Comparison of ENCODE assay signal across 15 cellular contexts in the genomic region with DNA sequence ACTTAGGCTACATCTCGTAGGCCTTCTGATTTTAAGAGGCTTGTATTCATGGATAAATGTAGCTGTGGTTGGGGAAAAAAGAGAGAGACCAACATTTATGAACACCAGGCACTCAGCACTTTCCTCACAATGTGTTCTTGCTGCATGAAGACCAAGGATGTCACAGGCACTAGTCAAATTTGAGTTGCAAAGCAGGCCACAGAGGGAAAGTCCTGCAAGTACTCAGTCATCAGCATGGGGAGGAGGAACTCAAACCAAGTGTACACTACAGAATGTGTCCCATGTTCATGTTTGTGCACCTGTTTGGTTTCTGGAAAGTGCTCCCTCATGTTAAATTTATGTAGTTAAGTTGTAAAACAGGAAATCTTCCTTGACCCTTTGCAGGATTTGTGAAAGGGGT. TPM values are rescaled to one million over a fixed set of nuclear protein-coding genes. Genes with fewer than 3 reads are reported as not detected.
DNase-seq lines count a peak whose midpoint lies in the region; ATAC-seq, FAIRE-seq and TF ChIP-seq lines count a peak whose summit lies in the region.
"Had no signal": no experiment of that assay in that cellular context is flagged by ENCODE, and none has a peak within 500 bp of the region (broad histone marks: within the 10 kb centered on the region; RNA-seq: fewer than 3 reads in every experiment).

No MANE protein-coding gene starts in this region.

- no peak overlapping the region for H3K4me3 Mint-ChIP-seq in T-cell
- no peak overlapping the region for H3K4me3 Mint-ChIP-seq in osteocyte (ENCODE audit: unreplicated experiment)
- H3K4me3 Mint-ChIP-seq: activated T-helper 1 cell treated with anti-CD3 and anti-CD28 coated beads, Interleukin-12 subunit alpha, Interleukin-12 subunit beta, Interleukin-2, Interleukin-4 antibody, amounts not matched to agents 30 ng/mL and 10 ng/mL and 1 ng/mL, durations not matched to agents 14 hours and 24 hours and 36 hours; CD4-positive, alpha-beta T cell; WTC11 had no signal

- H3K27ac Mint-ChIP-seq in T-cell (no peak overlapping the region), osteocyte (ENCODE audit: unreplicated experiment) (no peak overlapping the region)
- H3K27ac Mint-ChIP-seq: activated T-helper 1 cell treated with anti-CD3 and anti-CD28 coated beads, Interleukin-12 subunit alpha, Interleukin-12 subunit beta, Interleukin-2, Interleukin-4 antibody, amounts not matched to agents 30 ng/mL and 10 ng/mL and 1 ng/mL, durations not matched to agents 14 hours and 24 hours and 36 hours; CD4-positive, alpha-beta T cell; WTC11 had no signal

- H3K9me3 Mint-ChIP-seq in T-cell (no peaks in the 10 kb centered on the region), osteocyte (ENCODE audit: unreplicated experiment) (no peaks in the 10 kb centered on the region)
- H3K9me3 Mint-ChIP-seq: activated T-helper 1 cell treated with anti-CD3 and anti-CD28 coated beads, Interleukin-12 subunit alpha, Interleukin-12 subunit beta, Interleukin-2, Interleukin-4 antibody, amounts not matched to agents 30 ng/mL and 10 ng/mL and 1 ng/mL, durations not matched to agents 14 hours and 24 hours and 36 hours; CD4-positive, alpha-beta T cell; WTC11 had no signal

- peaks cover 11 to 21% of the 10 kb centered on the region in 2 experiments for H3K27me3 ChIP-seq in K562 (ENCODE audit: control insufficient read depth in 2 of 2, insufficient read depth in 2 of 2, low read length in 2 of 2)
- no peaks in the 10 kb centered on the region for H3K27me3 ChIP-seq in left lung

- no peak overlapping the region for H3K4me2 ChIP-seq in K562 (ENCODE audit: insufficient read depth, low read length)

- no peak overlapping the region for H3K9ac ChIP-seq in K562 (ENCODE audit: insufficient read depth in 1 of 2, low read depth in 2 of 2, low read length in 2 of 2)

- H3K4me1 Mint-ChIP-seq in T-cell (no peaks in the 10 kb centered on the region), osteocyte (ENCODE audit: unreplicated experiment) (peaks cover 8% of the 10 kb centered on the region)

- DNase-seq in K562 (ENCODE audit: extremely low read depth in 1 of 4, low spot score in 3 of 4) (no peak), T-cell (no peak), osteocyte (ENCODE audit: extremely low spot score, unreplicated experiment) (no peak), left lung (no peak), NCI-H2227 treated with DMSO at 0.1 percent for 48 hours (lab: John Stamatoyannopoulos, UW) (no peak)
- DNase-seq: CD4-positive, alpha-beta T cell; effector CD8-positive, alpha-beta T cell; nucleus accumbens; SHP77; stimulated activated CD4-positive, alpha-beta T cell treated with anti-CD3 and anti-CD28 coated beads, Interleukin-12 subunit alpha, Interleukin-12 subunit beta, amount 100 ng/mL, for 4 hours had no signal

- no peak overlapping the region for H2AFZ ChIP-seq in K562 (ENCODE audit: low read depth, low read length)

- BruUV-seq in K562 (replicated peaks; lab: Mats Ljungman, UMichigan) = no TSS peak

- no peak for TF ChIP-seq EP300 in K562 (IDR thresholded peaks at IDR 0.05; ENCODE audit: low read length)

- TF ChIP-seq CTCF in K562 (IDR thresholded peaks at IDR 0.05 in 2 of 3, conservative IDR thresholded peaks at IDR 0.05 in 1 of 3; ENCODE audit: insufficient read depth in 2 of 3, low read depth in 1 of 3, low read length in 3 of 3) = no peak
- TF ChIP-seq CTCF in osteocyte (IDR thresholded peaks at IDR 0.05) = no peak
- no peak for TF ChIP-seq CTCF in left lung (IDR thresholded peaks at IDR 0.05)

- no peak for FAIRE-seq in K562 (lab: Jason Lieb, UNC)

- POLR2A ChIA-PET in K562 (lab: Yijun Ruan, JAX) = interaction anchor here (0.6 to 1.4 kb wide), 2 partner anchors 16 to 110 kb away, joined by 3 to 4 read pairs; no protein-coding TSS in a partner anchor
- POLR2A ChIA-PET in T-cell (lab: Charles Lee) = no interaction called here

- no peaks in the 10 kb centered on the region for H3K9me3 ChIP-seq in K562 (replicated peaks; ENCODE audit: control insufficient read depth, insufficient read depth, low read depth, low read length)
- H3K9me3 ChIP-seq in left lung = no peaks in the 10 kb centered on the region

- H3K36me3 Mint-ChIP-seq in T-cell (peaks cover 24% of the 10 kb centered on the region), osteocyte (ENCODE audit: unreplicated experiment) (no peaks in the 10 kb centered on the region)
- H3K36me3 Mint-ChIP-seq: WTC11 had no signal

- H3K27ac ChIP-seq in K562 (ENCODE audit: extremely low read depth, low read depth, low read length) (no peak overlapping the region), left lung (no peak overlapping the region)

- ATAC-seq in GM18861 (IDR thresholded peaks at IDR 0.05; ENCODE audit: unreplicated experiment) (peak; percentile 71), GM21515 (IDR thresholded peaks at IDR 0.05; ENCODE audit: unreplicated experiment) (peak; percentile 72), HG03045 (IDR thresholded peaks at IDR 0.05; ENCODE audit: unreplicated experiment) (peak; percentile 72), K562 (peak; percentile 26; the same call in 2 of the 3 replicates), T-cell (replicated peaks in 1 of 4) (no peak), left lung (no peak)
- ATAC-seq: WTC11 had no signal

- no peaks in the 10 kb centered on the region for H4K20me1 ChIP-seq in K562 (replicated peaks; ENCODE audit: control insufficient read depth, insufficient read depth, low read length)

- H3K4me3 ChIP-seq in K562 (no peak overlapping the region), left lung (no peak overlapping the region)

- no peaks in the 10 kb centered on the region for H3K4me1 ChIP-seq in K562 (replicated peaks in 1 of 2; ENCODE audit: control insufficient read depth in 2 of 2, insufficient read depth in 2 of 2, low read length in 2 of 2)
- no peaks in the 10 kb centered on the region for H3K4me1 ChIP-seq in left lung

- no peak for TF ChIP-seq RAD21 in K562 (CRISPR knock-in tag; conservative IDR thresholded peaks at IDR 0.05 in 1 of 2, IDR thresholded peaks at IDR 0.05 in 1 of 2)

- H3K9me1 ChIP-seq in K562 (ENCODE audit: control insufficient read depth, insufficient read depth, low read length) = no peaks in the 10 kb centered on the region

- intact Hi-C loops in K562 (cut with micrococcal nuclease) (no loop called here), left lung (cut with DNase I) (no loop called here)

- CTCF ChIA-PET in K562 (lab: Yijun Ruan, JAX; ENCODE audit: low intra/inter-chr PET ratio) = no interaction called here
- CTCF ChIA-PET in T-cell (lab: Charles Lee) = interaction anchor here in 1 of 2 donors (0.6 kb wide), 1 partner anchor 10 kb away, joined by 3 read pairs; no protein-coding TSS in a partner anchor

- no peaks in the 10 kb centered on the region for H3K36me3 ChIP-seq in K562 (ENCODE audit: control insufficient read depth, insufficient read depth, low read length)
- H3K36me3 ChIP-seq in left lung = no peaks in the 10 kb centered on the region

- WGBS in K562 (ENCODE audit: insufficient coverage, low coverage, missing lambda C conversion rate) = 6% methylated on average over 1 of the region's 1 CpG

- in situ Hi-C loops in K562 (cut with MboI) = loop anchor here (25.0 kb wide), 1 partner anchor 1966 kb away; no protein-coding TSS in a partner anchor

- TF ChIP-seq POLR2A in K562 (conservative IDR thresholded peaks at IDR 0.05) = no peak

- H3K27me3 Mint-ChIP-seq in T-cell (no peaks in the 10 kb centered on the region), osteocyte (ENCODE audit: unreplicated experiment) (no peaks in the 10 kb centered on the region)
- H3K27me3 Mint-ChIP-seq: CD4-positive, alpha-beta T cell had no signal

- no peaks in the 10 kb centered on the region for H3K79me2 ChIP-seq in K562 (ENCODE audit: control insufficient read depth, insufficient read depth, low read length)

RNA-seq across cellular contexts. Expression of gene MAP3K7CL, which starts 8.7 kb away (rescaled TPM):
- 0.14 TPM in 1 of 2 replicates, not detected in the other for total RNA-seq in K562 (2011; cell fraction: chromatin; rRNA removed; ENCODE audit: low replicate concordance)
- total RNA-seq in K562 (2011; cell fraction: nucleolus; rRNA removed) = 0.50 TPM in 1 of 2 replicates, not detected in the other
- total RNA-seq in K562 (2011; cell fraction: nucleoplasm; rRNA removed) = not detected in 2 replicates
- total RNA-seq in K562 (2014; rRNA removed) = not detected in 2 replicates
- total RNA-seq in K562 (2014; rRNA removed; fragmentation: Illumina TruSeq; extraction: Trizol) = not detected in 2 replicates
- total RNA-seq in K562 (2015; rRNA removed; fragmentation: Illumina TruSeq; extraction: Trizol) = not detected in 2 replicates
- total RNA-seq in K562 (2021) = 0.13 TPM in 1 of 2 replicates, not detected in the other
- polyA plus RNA-seq in K562 (2011; rRNA removed) = 0.07 and 0.14 TPM in 2 replicates
- 0.06 TPM in 1 of 2 replicates, not detected in the other for polyA plus RNA-seq in K562 (2011; cell fraction: cytosol; rRNA removed)
- polyA plus RNA-seq in K562 (2011; cell fraction: nucleus; rRNA removed) = 0.32 TPM in 1 of 2 replicates, not detected in the other
- polyA plus RNA-seq in K562 (2012) = 0.04 and 0.12 TPM in 2 replicates
- 0.10 TPM in 1 of 2 replicates, not detected in the other for polyA plus RNA-seq in K562 (2014; fragmentation: Illumina TruSeq; extraction: Trizol)
- under 1 TPM in 1 of 2 experiments, not detected in 1; 0.15 TPM for polyA plus RNA-seq in K562 (2014; fragmentation: Nextera tagmentation; extraction: Ambion mirVana)
- polyA plus RNA-seq in K562 (2014; rRNA removed) = 0.13 TPM in 1 of 2 replicates, not detected in the other
- polyA minus RNA-seq in K562 (2011; rRNA and poly(A)+ RNA removed) = not detected in 2 replicates
- polyA minus RNA-seq in K562 (2011; cell fraction: cytosol; rRNA and poly(A)+ RNA removed) = not detected in 2 replicates
- polyA minus RNA-seq in K562 (2011; cell fraction: nucleus; rRNA and poly(A)+ RNA removed) = not detected in 2 replicates
- total RNA-seq in T-cell = 1 to 10 TPM; 4.8 to 9.1 (median 7.4) TPM
- total RNA-seq in osteocyte = 1.8 and 2.4 TPM in 2 replicates
- 1 to 10 TPM; 5.0 to 7.7 TPM for total RNA-seq in left lung

RNA-seq across cellular contexts. Expression of gene CCT8, which starts 48.3 kb away (rescaled TPM):
- 125 and 302 TPM in 2 replicates for total RNA-seq in K562 (2011; cell fraction: chromatin; rRNA removed; ENCODE audit: low replicate concordance)
- 96.4 and 110 TPM in 2 replicates for total RNA-seq in K562 (2011; cell fraction: nucleolus; rRNA removed)
- total RNA-seq in K562 (2011; cell fraction: nucleoplasm; rRNA removed) = 142 and 158 TPM in 2 replicates
- total RNA-seq in K562 (2014; rRNA removed) = 431 and 451 TPM in 2 replicates
- 677 and 776 TPM in 2 replicates for total RNA-seq in K562 (2014; rRNA removed; fragmentation: Illumina TruSeq; extraction: Trizol)
- 512 and 540 TPM in 2 replicates for total RNA-seq in K562 (2015; rRNA removed; fragmentation: Illumina TruSeq; extraction: Trizol)
- total RNA-seq in K562 (2021) = 573 and 579 TPM in 2 replicates
- 523 and 739 TPM in 2 replicates for polyA plus RNA-seq in K562 (2011; rRNA removed)
- 168 and 344 TPM in 2 replicates for polyA plus RNA-seq in K562 (2011; cell fraction: cytosol; rRNA removed)
- 149 and 297 TPM in 2 replicates for polyA plus RNA-seq in K562 (2011; cell fraction: nucleus; rRNA removed)
- 444 and 544 TPM in 2 replicates for polyA plus RNA-seq in K562 (2012)
- polyA plus RNA-seq in K562 (2014; fragmentation: Illumina TruSeq; extraction: Trizol) = 701 and 741 TPM in 2 replicates
- polyA plus RNA-seq in K562 (2014; fragmentation: Nextera tagmentation; extraction: Ambion mirVana) = 1,000 to 10,000 TPM in 1 of 2 experiments, 100 to 1,000 TPM in 1; 705 to 1,153 TPM
- 625 and 647 TPM in 2 replicates for polyA plus RNA-seq in K562 (2014; rRNA removed)
- polyA minus RNA-seq in K562 (2011; rRNA and poly(A)+ RNA removed) = 1,155 and 1,163 TPM in 2 replicates
- 311 and 378 TPM in 2 replicates for polyA minus RNA-seq in K562 (2011; cell fraction: cytosol; rRNA and poly(A)+ RNA removed)
- 102 and 224 TPM in 2 replicates for polyA minus RNA-seq in K562 (2011; cell fraction: nucleus; rRNA and poly(A)+ RNA removed)
- 100 to 1,000 TPM; 103 to 131 (median 115) TPM for total RNA-seq in T-cell
- 130 and 132 TPM in 2 replicates for total RNA-seq in osteocyte
- 100 to 1,000 TPM; 111 to 149 TPM for total RNA-seq in left lung

Comparison
In these comparisons a context has a peak if more than half of its experiments do, and no peak if none do; other contexts are left out.
1. ATAC-seq: peak in GM18861 (single experiment), GM21515 (single experiment), HG03045 (single experiment) and K562 (single experiment); none in T-cell (0 of 4) and left lung (single experiment).